22 cellular contexts compared by ENCODE assay signal in the genomic region with DNA sequence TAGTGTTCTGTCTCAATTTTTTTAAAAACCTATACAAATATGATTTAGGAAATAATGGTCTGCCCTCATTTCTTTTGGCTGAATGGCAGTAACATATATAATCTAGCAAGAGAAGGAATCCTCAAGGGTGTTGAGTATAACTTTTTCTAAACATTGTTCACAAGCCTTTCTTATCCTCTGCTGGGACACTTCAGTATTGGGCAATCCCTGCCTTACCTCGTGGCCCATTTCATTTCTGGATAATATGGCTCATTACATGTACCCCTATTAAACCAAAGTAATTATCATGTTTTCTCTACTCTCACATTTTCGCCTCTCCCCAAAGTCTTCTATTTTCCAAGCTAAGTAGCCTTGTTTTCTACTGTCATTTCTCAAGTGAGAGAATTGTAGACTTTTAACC.
DNase-seq lines count a peak whose midpoint lies in the region; ATAC-seq, FAIRE-seq and TF ChIP-seq lines count a peak whose summit lies in the region.
"Had no signal": no experiment of that assay in that cellular context is flagged by ENCODE, and none has a peak within 500 bp of the region (broad histone marks: within the 10 kb centered on the region; RNA-seq: fewer than 3 reads in every experiment).

No MANE protein-coding gene starts in this region.

- no peak overlapping the region for H3K4ac ChIP-seq in IMR-90 (ENCODE audit: low read depth, low read length)

- no peak overlapping the region for H3K27ac ChIP-seq in HepG2 (ENCODE audit: extremely low read length, insufficient read depth, low read length)
- no peak overlapping the region for H3K27ac ChIP-seq in right lobe of liver
- no peak overlapping the region for H3K27ac ChIP-seq in IMR-90 (ENCODE audit: insufficient read depth, low read length)
- H3K27ac ChIP-seq in skeletal muscle tissue (ENCODE audit: low read depth, low read length) = peak overlapping the region; percentile 70
- no peak overlapping the region for H3K27ac ChIP-seq in vagina
- H3K27ac ChIP-seq: 22Rv1, A549, C4-2B had no signal

- no peaks in the 10 kb centered on the region for H3K9me3 ChIP-seq in HepG2 (ENCODE audit: low read length)
- no peaks in the 10 kb centered on the region for H3K9me3 ChIP-seq in right lobe of liver
- no peaks in the 10 kb centered on the region for H3K9me3 ChIP-seq in IMR-90 (ENCODE audit: control insufficient read depth, insufficient read depth, low read length)
- no peaks in the 10 kb centered on the region for H3K9me3 ChIP-seq in skeletal muscle tissue (ENCODE audit: control insufficient read depth in 3 of 3, low read length in 3 of 3)
- H3K9me3 ChIP-seq in vagina = no peaks in the 10 kb centered on the region
- H3K9me3 ChIP-seq: A549, Caco-2 had no signal

- H3K36me3 ChIP-seq in HepG2 (replicated peaks in 1 of 2; ENCODE audit: control insufficient read depth in 1 of 2, insufficient read depth in 2 of 2, low read length in 2 of 2) (no peaks in the 10 kb centered on the region), right lobe of liver (no peaks in the 10 kb centered on the region), IMR-90 (ENCODE audit: control insufficient read depth, insufficient read depth, low read length) (peaks cover 6% of the 10 kb centered on the region; the same call in 1 of the 2 replicates), skeletal muscle tissue (ENCODE audit: control insufficient read depth in 3 of 3, insufficient read depth in 3 of 3, low read length in 3 of 3) (peaks cover 0 to 2% (median 0%) of the 10 kb centered on the region in 3 donors), vagina (no peaks in the 10 kb centered on the region)

- peaks cover 9% of the 10 kb centered on the region for H3K36me3 Mint-ChIP-seq in progenitor cell of endocrine pancreas (ENCODE audit: insufficient read depth)

- H2BK5ac ChIP-seq in IMR-90 (ENCODE audit: low read depth, low read length, poor library complexity, severe bottlenecking) = no peak overlapping the region

- H3K27me3 Mint-ChIP-seq in progenitor cell of endocrine pancreas = no peaks in the 10 kb centered on the region
- H3K27me3 Mint-ChIP-seq: B cell; CD4-positive, alpha-beta T cell had no signal

- no peaks in the 10 kb centered on the region for H3K9me3 Mint-ChIP-seq in progenitor cell of endocrine pancreas (ENCODE audit: low read depth)
- H3K9me3 Mint-ChIP-seq: CD4-positive, alpha-beta T cell; CD8-positive, alpha-beta T cell had no signal

- no peaks in the 10 kb centered on the region for H3K9me1 ChIP-seq in IMR-90 (ENCODE audit: insufficient read depth, low read length)

- DNase-seq in HepG2 (ENCODE audit: low spot score) = no peak
- no peak for DNase-seq in right lobe of liver
- no peak for DNase-seq in IMR-90
- DNase-seq in progenitor cell of endocrine pancreas (ENCODE audit: low spot score, unreplicated experiment) = no peak
- DNase-seq in vagina (ENCODE audit: extremely low spot score in 2 of 2) = no peak
- DNase-seq in stimulated activated naive CD4-positive, alpha-beta T cell treated with Interleukin-2 at 50 U/mL for 16 hours (lab: John Stamatoyannopoulos, UW) = no peak
- DNase-seq: AML-193; Caco-2; Calu3; CD4-positive, alpha-beta T cell; CD8-positive, alpha-beta T cell; DMS79 treated with DMSO at 0.1 percent for 48 hours; GF-D8 had no signal

- no peaks in the 10 kb centered on the region for H3K79me2 ChIP-seq in HepG2 (ENCODE audit: insufficient read depth, low read length)

- TF ChIP-seq CTCF in HepG2 (CRISPR knock-in tag; IDR thresholded peaks at IDR 0.05) = no peak
- TF ChIP-seq CTCF in right lobe of liver (IDR thresholded peaks at IDR 0.05) = no peak
- TF ChIP-seq CTCF in IMR-90 (conservative IDR thresholded peaks at IDR 0.05; ENCODE audit: low read depth, low read length) = no peak
- no peak for TF ChIP-seq CTCF in progenitor cell of endocrine pancreas (IDR thresholded peaks at IDR 0.05; ENCODE audit: unreplicated experiment)
- no peak for TF ChIP-seq CTCF in vagina (IDR thresholded peaks at IDR 0.05)

- TF ChIP-seq RAD21 in HepG2 (CRISPR knock-in tag; IDR thresholded peaks at IDR 0.05) = no peak
- no peak for TF ChIP-seq RAD21 in IMR-90 (IDR thresholded peaks at IDR 0.05; ENCODE audit: low read length)

- no peak overlapping the region for H2AK9ac ChIP-seq in IMR-90 (replicated peaks; ENCODE audit: low read depth, low read length, poor library complexity)

- no peak overlapping the region for H3K18ac ChIP-seq in IMR-90 (ENCODE audit: low read depth, low read length)

- no peak for TF ChIP-seq POLR2A in HepG2 (IDR thresholded peaks at IDR 0.05; ENCODE audit: insufficient read depth in 1 of 2, low read depth in 2 of 2, low read length in 2 of 2)
- no peak for TF ChIP-seq POLR2A in right lobe of liver (IDR thresholded peaks at IDR 0.05)
- TF ChIP-seq POLR2A in IMR-90 (IDR thresholded peaks at IDR 0.05; ENCODE audit: low read depth, low read length) = no peak
- TF ChIP-seq POLR2A in vagina (IDR thresholded peaks at IDR 0.05) = no peak

- H3K4me1 Mint-ChIP-seq in progenitor cell of endocrine pancreas (ENCODE audit: low read depth) = peaks cover 6% of the 10 kb centered on the region

- no peak overlapping the region for H2AFZ ChIP-seq in HepG2 (ENCODE audit: low read length)
- no peak overlapping the region for H2AFZ ChIP-seq in IMR-90 (replicated peaks; ENCODE audit: low read length, poor library complexity)

- in situ Hi-C loops in HepG2 (cut with HindIII; ENCODE audit: extremely low pct_ligation_motif_present, low pct_unique_long_range_greater_than_20kb) (no loop called here), IMR-90 (cut with MboI; ENCODE audit: low sequenced_read_pairs) (loop anchor here (25.0 kb wide), 1 partner anchor 262 kb away; no protein-coding TSS in a partner anchor)

- H4K5ac ChIP-seq in IMR-90 (ENCODE audit: low read depth, low read length) = no peak overlapping the region

- BruUV-seq in HepG2 (replicated peaks; lab: Mats Ljungman, UMichigan) (no TSS peak), IMR-90 (replicated peaks; lab: Mats Ljungman, UMichigan) (no TSS peak)

- no peak for ATAC-seq in HepG2
- no peak for ATAC-seq in right lobe of liver
- ATAC-seq in IMR-90 (ENCODE audit: low read depth) = no peak
- no peak for ATAC-seq in HG03097 (IDR thresholded peaks at IDR 0.05; ENCODE audit: low FRiP score, unreplicated experiment)
- ATAC-seq: A549; CD8-positive, alpha-beta T cell had no signal

- no peak overlapping the region for H3K23ac ChIP-seq in IMR-90 (ENCODE audit: low read depth, low read length)

- no peak overlapping the region for H4K91ac ChIP-seq in IMR-90 (ENCODE audit: insufficient read depth, low read depth, low read length)

- no peaks in the 10 kb centered on the region for H3K27me3 ChIP-seq in HepG2 (ENCODE audit: control insufficient read depth in 1 of 2, insufficient read depth in 2 of 2, low read length in 2 of 2)
- no peaks in the 10 kb centered on the region for H3K27me3 ChIP-seq in right lobe of liver
- no peaks in the 10 kb centered on the region for H3K27me3 ChIP-seq in IMR-90 (ENCODE audit: control insufficient read depth, insufficient read depth, low read length)
- H3K27me3 ChIP-seq in skeletal muscle tissue (ENCODE audit: control insufficient read depth in 3 of 3, insufficient read depth in 3 of 3, low read length in 3 of 3) = no peaks in the 10 kb centered on the region
- H3K27me3 ChIP-seq in vagina = no peaks in the 10 kb centered on the region

- TF ChIP-seq EP300 in HepG2 (IDR thresholded peaks at IDR 0.05; ENCODE audit: low read depth in 2 of 2, low read length in 2 of 2) = no peak
- no peak for TF ChIP-seq EP300 in HepG2 (CRISPR knock-in tag; IDR thresholded peaks at IDR 0.05; ENCODE audit: borderline replicate concordance)

- H3K79me1 ChIP-seq in IMR-90 (ENCODE audit: low read depth in 1 of 2, low read length in 2 of 2) = no peaks in the 10 kb centered on the region

- WGBS in HepG2 (ENCODE audit: low lambda C conversion rate) = 79% methylated on average over 2 of the region's 2 CpGs
- WGBS in right lobe of liver (ENCODE audit: insufficient coverage, low coverage, low lambda C conversion rate, missing lambda C conversion rate) = 78% methylated on average over 2 of the region's 2 CpGs
- no CpG with 5 or more reads among the region's 2 CpGs for WGBS in IMR-90 (ENCODE audit: extremely low coverage in 2 of 2, insufficient read length in 1 of 2), 2 experiments

- H3K4me3 ChIP-seq in HepG2 (replicated peaks in 1 of 3; ENCODE audit: insufficient read depth in 1 of 3, low read depth in 2 of 3, low read length in 3 of 3) = no peak overlapping the region
- no peak overlapping the region for H3K4me3 ChIP-seq in right lobe of liver
- H3K4me3 ChIP-seq in IMR-90 (ENCODE audit: insufficient read depth, low read depth, low read length) = no peak overlapping the region
- H3K4me3 ChIP-seq in skeletal muscle tissue (ENCODE audit: low read length in 3 of 3) = no peak overlapping the region
- H3K4me3 ChIP-seq in vagina = no peak overlapping the region
- H3K4me3 ChIP-seq: A549 had no signal

- H3K4me2 ChIP-seq in HepG2 (ENCODE audit: low read depth, low read length) (no peak overlapping the region), IMR-90 (ENCODE audit: low read depth, low read length) (no peak overlapping the region)
- H3K4me2 ChIP-seq: A549 had no signal

- no peak overlapping the region for H2AK5ac ChIP-seq in IMR-90 (ENCODE audit: low read depth, low read length)

- no peak overlapping the region for H3K56ac ChIP-seq in IMR-90 (ENCODE audit: extremely low read depth, insufficient read depth, low read length)

- CTCF ChIA-PET in HepG2 (lab: Yijun Ruan, JAX; ENCODE audit: low intra/inter-chr PET ratio, low total read pairs) = no interaction called here
- CTCF ChIA-PET in IMR-90 (lab: Yijun Ruan, JAX) = interaction anchor here (0.6 kb wide), 1 partner anchor 752 kb away, joined by 3 read pairs; no protein-coding TSS in a partner anchor

- FAIRE-seq in HepG2 (lab: Jason Lieb, UNC) = no peak
- FAIRE-seq: A549, D721Med, G401.6, GM12891 had no signal

- H2BK15ac ChIP-seq in IMR-90 (ENCODE audit: low read depth, low read length) = no peak overlapping the region

- H2BK120ac ChIP-seq in IMR-90 (ENCODE audit: low read depth, low read length) = no peak overlapping the region

- H3K9ac ChIP-seq in HepG2 (ENCODE audit: insufficient read depth, low read depth, low read length) = no peak overlapping the region
- no peak overlapping the region for H3K9ac ChIP-seq in IMR-90 (ENCODE audit: low read depth, low read length)
- H3K9ac ChIP-seq in skeletal muscle tissue (ENCODE audit: low read depth in 1 of 3, low read length in 3 of 3) = no peak overlapping the region

- H2BK20ac ChIP-seq in IMR-90 (ENCODE audit: low read depth, low read length) = no peak overlapping the region

- H4K20me1 ChIP-seq in HepG2 (ENCODE audit: insufficient read depth, low read length) (no peaks in the 10 kb centered on the region), IMR-90 (ENCODE audit: insufficient read depth, low read length) (no peaks in the 10 kb centered on the region)

- peak overlapping the region; percentile 39 for H3K27ac Mint-ChIP-seq in progenitor cell of endocrine pancreas
- H3K27ac Mint-ChIP-seq: B cell; CD4-positive, alpha-beta T cell; CD8-positive, alpha-beta T cell had no signal

- intact Hi-C loops in HepG2 (cut with micrococcal nuclease; ENCODE audit: unreplicated experiment) (no loop called here), right lobe of liver (cut with DNase I) (no loop called here), IMR-90 (cut with micrococcal nuclease) (no loop called here), vagina (cut with DNase I) (no loop called here)

- no peak overlapping the region for H4K8ac ChIP-seq in IMR-90 (ENCODE audit: low read depth in 2 of 2, low read length in 2 of 2)

- no peak overlapping the region for H3K14ac ChIP-seq in IMR-90 (replicated peaks; ENCODE audit: low read depth, low read length)

- H3K4me1 ChIP-seq in HepG2 (ENCODE audit: insufficient read depth, low read length) = peaks cover 7% of the 10 kb centered on the region
- peaks cover 0 to 5% (median 0%) of the 10 kb centered on the region in 4 donors for H3K4me1 ChIP-seq in right lobe of liver
- peaks cover 4% of the 10 kb centered on the region for H3K4me1 ChIP-seq in IMR-90 (ENCODE audit: control insufficient read depth, insufficient read depth, low read length)
- peaks cover 9 to 13% (median 10%) of the 10 kb centered on the region in 3 donors for H3K4me1 ChIP-seq in skeletal muscle tissue (ENCODE audit: control insufficient read depth in 3 of 3, insufficient read depth in 3 of 3, low read length in 3 of 3)
- no peaks in the 10 kb centered on the region for H3K4me1 ChIP-seq in vagina
- H3K4me1 ChIP-seq: A549, Caco-2 had no signal

- POLR2A ChIA-PET in HepG2 (lab: Yijun Ruan, JAX) (no interaction called here), IMR-90 (lab: Charles Lee; ENCODE audit: unreplicated experiment) (no interaction called here)

- H3K4me3 Mint-ChIP-seq in progenitor cell of endocrine pancreas (ENCODE audit: low read depth) = no peak overlapping the region
- H3K4me3 Mint-ChIP-seq: B cell; CD4-positive, alpha-beta T cell; CD8-positive, alpha-beta T cell had no signal

- dilution Hi-C loops in IMR-90 (cut with HindIII; ENCODE audit: low sequenced_read_pairs, unreplicated experiment) = no loop called here
